In the genomic region with DNA sequence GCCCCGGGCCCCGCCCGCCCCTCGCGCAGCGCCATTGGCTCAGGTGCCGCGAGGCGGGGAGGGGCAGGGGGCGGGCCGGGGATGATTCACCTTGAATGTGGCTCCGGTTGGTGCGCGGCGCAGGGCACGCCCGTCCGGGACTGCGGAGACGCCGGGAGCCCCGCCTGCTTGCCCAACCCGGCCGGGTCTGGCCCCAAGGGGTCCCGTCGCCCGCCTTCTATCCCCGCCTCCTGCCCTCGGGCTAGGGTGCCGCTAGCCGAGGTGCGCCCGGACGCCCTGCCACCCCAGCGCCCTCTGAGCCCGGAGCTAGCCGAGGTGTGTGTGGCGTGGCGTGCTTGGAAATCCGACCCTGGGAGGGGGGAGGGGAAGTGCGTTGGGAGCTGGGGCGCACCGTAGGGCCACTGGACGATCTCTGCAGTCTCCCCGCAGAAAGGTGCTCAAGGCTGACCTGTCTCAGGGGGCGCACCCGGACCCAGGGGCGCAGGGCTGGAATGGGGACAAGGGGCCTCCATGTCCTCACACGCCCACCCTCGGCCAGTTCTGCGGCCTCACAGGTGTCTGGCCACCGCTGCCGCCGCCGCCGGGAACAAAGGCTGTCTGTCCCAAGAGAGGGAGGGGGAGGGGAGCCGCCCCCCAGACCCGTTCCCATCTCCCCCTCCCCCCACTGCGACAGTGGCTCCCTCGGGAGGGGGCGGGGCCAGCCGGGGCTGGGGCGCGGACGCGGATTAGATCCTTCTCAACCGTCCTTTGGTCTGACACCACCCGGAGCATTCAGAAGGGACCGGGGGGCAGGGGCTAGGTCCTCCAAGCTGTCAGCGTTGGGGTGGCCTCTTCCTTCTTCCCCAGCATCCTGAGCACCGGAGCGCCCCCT, we compare ENCODE assay signal across 8 cellular contexts.
DNase-seq lines count a peak whose midpoint lies in the region; ATAC-seq and TF ChIP-seq lines count a peak whose summit lies in the region.

No MANE protein-coding gene starts in this region.

- H3K9me3 ChIP-seq in left lung = no peaks in the 10 kb centered on the region

- no peak overlapping the region for H3K27ac Mint-ChIP-seq in activated naive CD8-positive, alpha-beta T cell treated with anti-CD3 and anti-CD28 coated beads, Interleukin-2, amount 10 ng/mL, durations not matched to agents 7 days and 5 days

- no peaks in the 10 kb centered on the region for H3K36me3 ChIP-seq in left lung

- H3K9me3 Mint-ChIP-seq in activated naive CD8-positive, alpha-beta T cell treated with anti-CD3 and anti-CD28 coated beads, Interleukin-2, amount 10 ng/mL, durations not matched to agents 7 days and 5 days = no peaks in the 10 kb centered on the region

- peaks cover 73% of the 10 kb centered on the region for H3K27me3 Mint-ChIP-seq in activated naive CD8-positive, alpha-beta T cell treated with anti-CD3 and anti-CD28 coated beads, Interleukin-2, amount 10 ng/mL, durations not matched to agents 7 days and 5 days

- peak overlapping the region; percentile 79 for H3K4me3 Mint-ChIP-seq in activated naive CD8-positive, alpha-beta T cell treated with anti-CD3 and anti-CD28 coated beads, Interleukin-2, amount 10 ng/mL, durations not matched to agents 7 days and 5 days

- TF ChIP-seq CTCF in left lung (IDR thresholded peaks at IDR 0.05) = no peak

- POLR2A ChIA-PET in activated naive CD8-positive, alpha-beta T cell treated with anti-CD3 and anti-CD28 coated beads, Interleukin-2, amount 10 ng/mL, durations not matched to agents 7 days and 5 days (lab: Charles Lee) = no interaction called here

- peak; percentile 60 for ATAC-seq in activated naive CD8-positive, alpha-beta T cell treated with anti-CD3 and anti-CD28 coated beads, Interleukin-2, amount 10 ng/mL, durations not matched to agents 7 days and 5 days (ENCODE audit: low read depth)
- ATAC-seq in left lung (peak; percentile 91), GM18868 (IDR thresholded peaks at IDR 0.05; ENCODE audit: unreplicated experiment) (no peak)

- peak; percentile 91 to 97 (median 97) for DNase-seq in NCI-H1417 (lab: John Stamatoyannopoulos, UW)
- DNase-seq in NCI-H1417 treated with DMSO at 0.1 percent for 48 hours (lab: John Stamatoyannopoulos, UW) = no peak
- DNase-seq in NAMALWA (ENCODE audit: low spot score) = peak; percentile 92
- DNase-seq in T follicular helper cell (ENCODE audit: low read depth) = peak; percentile 59
- DNase-seq in activated naive CD8-positive, alpha-beta T cell treated with anti-CD3 and anti-CD28 coated beads, Interleukin-2, amount 10 ng/mL, durations not matched to agents 7 days and 5 days = peak; percentile 71
- peak; percentile 87 to 92 for DNase-seq in left lung
- peak in 2 of 3 donors; percentile 17 to 68 for DNase-seq in stimulated activated CD4-positive, alpha-beta T cell treated with anti-CD3 and anti-CD28 coated beads, TNF-alpha, amount 100 ng/mL, for 1 hour (ENCODE audit: low read depth in 3 of 3, low spot score in 1 of 3)

- H3K4me1 ChIP-seq in left lung = peaks cover 52 to 70% of the 10 kb centered on the region in 2 donors

- peak overlapping the region; percentile 40 to 57 for H3K4me3 ChIP-seq in left lung

- H3K36me3 Mint-ChIP-seq in activated naive CD8-positive, alpha-beta T cell treated with anti-CD3 and anti-CD28 coated beads, Interleukin-2, amount 10 ng/mL, durations not matched to agents 7 days and 5 days = no peaks in the 10 kb centered on the region

- peak overlapping the region in 1 of 2 donors; percentile 46 for H3K27ac ChIP-seq in left lung

- peaks cover 30% of the 10 kb centered on the region for H3K4me1 Mint-ChIP-seq in activated naive CD8-positive, alpha-beta T cell treated with anti-CD3 and anti-CD28 coated beads, Interleukin-2, amount 10 ng/mL, durations not matched to agents 7 days and 5 days

- intact Hi-C loops in left lung (cut with DNase I) = no loop called here

- peaks cover 86 to 100% of the 10 kb centered on the region in 2 donors for H3K27me3 ChIP-seq in left lung
